ENCODE assay signal across 1 cellular context in the genomic region with DNA sequence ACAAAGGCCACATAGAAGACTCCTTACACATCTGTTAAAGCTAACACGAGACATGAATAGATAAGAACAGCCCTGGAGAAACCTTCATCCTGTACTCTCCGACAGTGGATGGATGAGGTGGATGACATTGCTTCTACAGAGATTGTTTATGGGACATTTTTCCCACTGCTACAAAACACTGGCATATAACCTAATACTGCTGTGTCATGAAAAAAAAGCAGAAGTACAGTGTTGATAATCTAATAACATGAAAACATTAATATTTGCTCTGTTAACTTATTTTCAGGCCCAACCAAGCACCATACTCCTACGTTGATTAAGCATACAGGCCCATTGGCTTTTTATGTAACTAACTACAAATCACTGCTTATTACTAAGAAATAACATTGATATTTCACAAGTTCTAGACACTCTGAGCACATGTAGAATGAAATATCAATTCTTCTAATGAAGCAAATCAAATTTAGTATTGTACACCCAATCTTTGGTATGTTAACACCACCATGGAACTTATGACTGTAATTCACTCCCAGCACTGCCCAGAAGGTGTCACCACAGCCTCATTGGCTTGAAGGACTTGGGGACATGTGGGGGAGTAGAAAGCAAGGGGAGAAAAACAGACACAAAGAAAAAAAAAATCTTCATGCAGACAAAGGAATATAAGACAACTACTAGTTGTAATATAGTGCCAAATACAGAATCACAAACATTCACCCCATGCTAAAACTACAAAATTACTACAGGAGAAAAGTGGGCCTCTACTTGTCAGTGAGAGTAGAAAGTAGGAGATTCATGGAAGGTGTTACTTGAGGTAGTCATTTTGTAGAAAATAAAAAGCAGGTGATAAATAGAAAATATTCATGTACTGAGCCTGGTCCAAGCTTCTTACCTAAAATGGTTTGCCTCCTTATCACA.
TF ChIP-seq lines count a peak whose summit lies in the region.

No MANE protein-coding gene starts in this region.

TF ChIP-seq in K562, 482 proteins besides CTCF, POLR2A, EP300 and RAD21 (continued from another document):
- TF ChIP-seq, protein P1, sequence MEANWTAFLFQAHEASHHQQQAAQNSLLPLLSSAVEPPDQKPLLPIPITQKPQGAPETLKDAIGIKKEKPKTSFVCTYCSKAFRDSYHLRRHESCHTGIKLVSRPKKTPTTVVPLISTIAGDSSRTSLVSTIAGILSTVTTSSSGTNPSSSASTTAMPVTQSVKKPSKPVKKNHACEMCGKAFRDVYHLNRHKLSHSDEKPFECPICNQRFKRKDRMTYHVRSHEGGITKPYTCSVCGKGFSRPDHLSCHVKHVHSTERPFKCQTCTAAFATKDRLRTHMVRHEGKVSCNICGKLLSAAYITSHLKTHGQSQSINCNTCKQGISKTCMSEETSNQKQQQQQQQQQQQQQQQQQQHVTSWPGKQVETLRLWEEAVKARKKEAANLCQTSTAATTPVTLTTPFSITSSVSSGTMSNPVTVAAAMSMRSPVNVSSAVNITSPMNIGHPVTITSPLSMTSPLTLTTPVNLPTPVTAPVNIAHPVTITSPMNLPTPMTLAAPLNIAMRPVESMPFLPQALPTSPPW (CRISPR knock-in tag; IDR thresholded peaks at IDR 0.05), result peak; percentile 27; the same call in 1 of the 2 replicates
- TF ChIP-seq, protein P2, sequence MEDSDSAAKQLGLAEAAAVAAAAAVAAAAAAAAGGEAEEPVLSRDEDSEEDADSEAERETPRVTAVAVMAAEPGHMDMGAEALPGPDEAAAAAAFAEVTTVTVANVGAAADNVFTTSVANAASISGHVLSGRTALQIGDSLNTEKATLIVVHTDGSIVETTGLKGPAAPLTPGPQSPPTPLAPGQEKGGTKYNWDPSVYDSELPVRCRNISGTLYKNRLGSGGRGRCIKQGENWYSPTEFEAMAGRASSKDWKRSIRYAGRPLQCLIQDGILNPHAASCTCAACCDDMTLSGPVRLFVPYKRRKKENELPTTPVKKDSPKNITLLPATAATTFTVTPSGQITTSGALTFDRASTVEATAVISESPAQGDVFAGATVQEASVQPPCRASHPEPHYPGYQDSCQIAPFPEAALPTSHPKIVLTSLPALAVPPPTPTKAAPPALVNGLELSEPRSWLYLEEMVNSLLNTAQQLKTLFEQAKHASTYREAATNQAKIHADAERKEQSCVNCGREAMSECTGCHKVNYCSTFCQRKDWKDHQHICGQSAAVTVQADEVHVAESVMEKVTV (CRISPR knock-in tag; IDR thresholded peaks at IDR 0.05), result peak; percentile 80
- TF ChIP-seq MAFK (IDR thresholded peaks at IDR 0.05; ENCODE audit: low read length) (peak; percentile 51; the same call in 1 of the 2 replicates), MAFG (tag; conservative IDR thresholded peaks at IDR 0.05) (peak; percentile 41; the same call in 1 of the 2 replicates), ZNF384 (IDR thresholded peaks at IDR 0.05; ENCODE audit: low read depth, low read length) (peak; percentile 68), TBP (optimal IDR thresholded peaks at IDR 0.05; ENCODE audit: low read depth, low read length) (no peak), DIDO1 (tag; IDR thresholded peaks at IDR 0.05; ENCODE audit: low read depth) (no peak), RCOR1 (IDR thresholded peaks at IDR 0.05; ENCODE audit: borderline replicate concordance in 1 of 2, low read depth in 2 of 2, low read length in 2 of 2) (no peak), CREM (IDR thresholded peaks at IDR 0.05; ENCODE audit: low read depth) (0 out of 2 replicates have a peak, but pooled peaks have one; percentile 10), HMGN3 (IDR thresholded peaks at IDR 0.05; ENCODE audit: borderline replicate concordance, extremely low read depth, insufficient read length, low read depth, low read length) (no peak), ZNF316 (IDR thresholded peaks at IDR 0.05) (peak; percentile 74), EGR1 (conservative IDR thresholded peaks at IDR 0.05) (0 out of 2 replicates have a peak, but pooled peaks have one; percentile 48), BRD4 (IDR thresholded peaks at IDR 0.05) (no peak), SMC3 (conservative IDR thresholded peaks at IDR 0.05; ENCODE audit: insufficient read depth, low read depth, low read length) (peak; percentile 78), ARID2 (IDR thresholded peaks at IDR 0.05) (peak; percentile 66; the same call in 1 of the 2 replicates), MAFF (IDR thresholded peaks at IDR 0.05; ENCODE audit: low read length) (peak; percentile 53; the same call in 1 of the 2 replicates), ILK (tag; IDR thresholded peaks at IDR 0.05; ENCODE audit: borderline replicate concordance, low read depth) (no peak), CC2D1A (IDR thresholded peaks at IDR 0.05) (0 out of 2 replicates have a peak, but pooled peaks have one; percentile 53), SLC30A9 (CRISPR knock-in tag; IDR thresholded peaks at IDR 0.05) (no peak), KLF16 (IDR thresholded peaks at IDR 0.05) (peak; percentile 72; the same call in 1 of the 2 replicates)
- TF ChIP-seq, protein P3, sequence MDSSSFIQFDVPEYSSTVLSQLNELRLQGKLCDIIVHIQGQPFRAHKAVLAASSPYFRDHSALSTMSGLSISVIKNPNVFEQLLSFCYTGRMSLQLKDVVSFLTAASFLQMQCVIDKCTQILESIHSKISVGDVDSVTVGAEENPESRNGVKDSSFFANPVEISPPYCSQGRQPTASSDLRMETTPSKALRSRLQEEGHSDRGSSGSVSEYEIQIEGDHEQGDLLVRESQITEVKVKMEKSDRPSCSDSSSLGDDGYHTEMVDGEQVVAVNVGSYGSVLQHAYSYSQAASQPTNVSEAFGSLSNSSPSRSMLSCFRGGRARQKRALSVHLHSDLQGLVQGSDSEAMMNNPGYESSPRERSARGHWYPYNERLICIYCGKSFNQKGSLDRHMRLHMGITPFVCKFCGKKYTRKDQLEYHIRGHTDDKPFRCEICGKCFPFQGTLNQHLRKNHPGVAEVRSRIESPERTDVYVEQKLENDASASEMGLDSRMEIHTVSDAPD (CRISPR knock-in tag; IDR thresholded peaks at IDR 0.05), result no peak
- TF ChIP-seq, protein P4, sequence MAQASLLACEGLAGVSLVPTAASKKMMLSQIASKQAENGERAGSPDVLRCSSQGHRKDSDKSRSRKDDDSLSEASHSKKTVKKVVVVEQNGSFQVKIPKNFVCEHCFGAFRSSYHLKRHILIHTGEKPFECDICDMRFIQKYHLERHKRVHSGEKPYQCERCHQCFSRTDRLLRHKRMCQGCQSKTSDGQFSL (CRISPR knock-in tag; IDR thresholded peaks at IDR 0.05), result 0 out of 2 replicates have a peak, but pooled peaks have one; percentile 39
- TF ChIP-seq, protein P4 (tag; IDR thresholded peaks at IDR 0.05), result peak in 1 of 2 experiments; percentile 41; a peak in 1 of 4 replicates
- TF ChIP-seq, protein P5, sequence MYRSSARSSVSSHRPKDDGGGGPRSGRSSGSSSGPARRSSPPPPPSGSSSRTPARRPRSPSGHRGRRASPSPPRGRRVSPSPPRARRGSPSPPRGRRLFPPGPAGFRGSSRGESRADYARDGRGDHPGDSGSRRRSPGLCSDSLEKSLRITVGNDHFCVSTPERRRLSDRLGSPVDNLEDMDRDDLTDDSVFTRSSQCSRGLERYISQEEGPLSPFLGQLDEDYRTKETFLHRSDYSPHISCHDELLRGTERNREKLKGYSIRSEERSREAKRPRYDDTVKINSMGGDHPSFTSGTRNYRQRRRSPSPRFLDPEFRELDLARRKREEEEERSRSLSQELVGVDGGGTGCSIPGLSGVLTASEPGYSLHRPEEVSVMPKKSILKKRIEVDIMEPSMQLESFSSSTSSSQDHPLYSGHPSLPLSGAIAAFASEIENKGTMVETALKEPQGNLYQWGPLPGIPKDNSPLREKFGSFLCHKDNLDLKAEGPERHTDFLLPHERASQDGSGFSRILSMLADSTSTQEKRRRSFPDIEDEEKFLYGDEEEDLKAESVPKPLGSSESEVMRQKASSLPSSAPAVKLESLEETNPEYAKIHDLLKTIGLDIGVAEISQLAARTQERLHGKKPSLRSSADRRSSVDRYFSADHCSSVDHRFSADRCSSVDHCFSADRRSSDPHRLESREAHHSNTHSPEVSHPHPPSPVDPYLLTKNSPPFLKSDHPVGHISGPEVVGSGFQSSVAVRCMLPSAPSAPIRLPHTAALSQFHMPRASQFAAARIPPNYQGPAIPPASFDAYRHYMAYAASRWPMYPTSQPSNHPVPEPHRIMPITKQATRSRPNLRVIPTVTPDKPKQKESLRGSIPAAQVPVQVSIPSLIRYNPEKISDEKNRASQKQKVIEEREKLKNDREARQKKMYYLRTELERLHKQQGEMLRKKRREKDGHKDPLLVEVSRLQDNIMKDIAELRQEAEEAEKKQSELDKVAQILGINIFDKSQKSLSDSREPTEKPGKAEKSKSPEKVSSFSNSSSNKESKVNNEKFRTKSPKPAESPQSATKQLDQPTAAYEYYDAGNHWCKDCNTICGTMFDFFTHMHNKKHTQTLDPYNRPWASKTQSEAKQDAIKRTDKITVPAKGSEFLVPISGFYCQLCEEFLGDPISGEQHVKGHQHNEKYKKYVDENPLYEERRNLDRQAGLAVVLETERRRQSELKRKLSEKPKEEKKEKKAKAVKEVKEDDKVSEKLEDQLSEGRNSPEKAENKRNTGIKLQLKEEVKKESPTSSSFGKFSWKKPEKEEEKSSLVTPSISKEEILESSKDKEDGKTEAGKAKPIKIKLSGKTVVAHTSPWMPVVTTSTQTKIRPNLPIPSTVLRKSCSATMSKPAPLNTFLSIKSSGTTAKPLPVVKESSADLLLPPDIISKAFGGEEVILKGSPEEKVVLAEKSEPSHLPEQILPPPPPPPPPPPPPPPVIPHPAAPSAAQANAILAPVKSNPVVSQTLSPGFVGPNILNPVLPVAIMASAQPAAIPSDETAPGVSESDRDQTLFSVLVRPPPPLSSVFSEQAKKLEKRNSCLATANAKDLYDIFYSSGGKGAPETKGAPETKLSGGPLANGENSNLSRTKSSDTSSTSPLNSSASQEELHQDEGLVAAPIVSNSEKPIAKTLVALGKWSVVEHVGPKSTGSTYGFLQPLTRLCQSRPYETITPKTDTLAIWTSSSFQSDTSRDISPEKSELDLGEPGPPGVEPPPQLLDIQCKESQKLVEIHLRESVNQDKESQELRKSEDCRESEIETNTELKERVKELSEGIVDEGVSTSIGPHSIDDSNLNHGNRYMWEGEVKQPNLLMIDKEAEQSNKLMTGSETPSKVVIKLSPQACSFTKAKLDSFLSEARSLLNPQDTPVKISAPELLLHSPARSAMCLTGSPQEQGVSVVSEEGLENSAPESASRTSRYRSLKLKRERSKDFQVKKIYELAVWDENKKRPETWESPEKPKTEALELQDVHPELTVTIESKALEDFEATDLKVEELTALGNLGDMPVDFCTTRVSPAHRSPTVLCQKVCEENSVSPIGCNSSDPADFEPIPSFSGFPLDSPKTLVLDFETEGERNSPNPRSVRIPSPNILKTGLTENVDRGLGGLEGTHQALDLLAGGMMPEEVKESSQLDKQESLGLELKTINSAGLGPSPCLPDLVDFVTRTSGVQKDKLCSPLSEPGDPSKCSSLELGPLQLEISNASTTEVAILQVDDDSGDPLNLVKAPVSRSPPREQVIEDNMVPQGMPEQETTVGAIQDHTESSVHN (IDR thresholded peaks at IDR 0.05; ENCODE audit: borderline replicate concordance in 1 of 2, low read depth in 1 of 2), result no peak
- TF ChIP-seq, protein P6, sequence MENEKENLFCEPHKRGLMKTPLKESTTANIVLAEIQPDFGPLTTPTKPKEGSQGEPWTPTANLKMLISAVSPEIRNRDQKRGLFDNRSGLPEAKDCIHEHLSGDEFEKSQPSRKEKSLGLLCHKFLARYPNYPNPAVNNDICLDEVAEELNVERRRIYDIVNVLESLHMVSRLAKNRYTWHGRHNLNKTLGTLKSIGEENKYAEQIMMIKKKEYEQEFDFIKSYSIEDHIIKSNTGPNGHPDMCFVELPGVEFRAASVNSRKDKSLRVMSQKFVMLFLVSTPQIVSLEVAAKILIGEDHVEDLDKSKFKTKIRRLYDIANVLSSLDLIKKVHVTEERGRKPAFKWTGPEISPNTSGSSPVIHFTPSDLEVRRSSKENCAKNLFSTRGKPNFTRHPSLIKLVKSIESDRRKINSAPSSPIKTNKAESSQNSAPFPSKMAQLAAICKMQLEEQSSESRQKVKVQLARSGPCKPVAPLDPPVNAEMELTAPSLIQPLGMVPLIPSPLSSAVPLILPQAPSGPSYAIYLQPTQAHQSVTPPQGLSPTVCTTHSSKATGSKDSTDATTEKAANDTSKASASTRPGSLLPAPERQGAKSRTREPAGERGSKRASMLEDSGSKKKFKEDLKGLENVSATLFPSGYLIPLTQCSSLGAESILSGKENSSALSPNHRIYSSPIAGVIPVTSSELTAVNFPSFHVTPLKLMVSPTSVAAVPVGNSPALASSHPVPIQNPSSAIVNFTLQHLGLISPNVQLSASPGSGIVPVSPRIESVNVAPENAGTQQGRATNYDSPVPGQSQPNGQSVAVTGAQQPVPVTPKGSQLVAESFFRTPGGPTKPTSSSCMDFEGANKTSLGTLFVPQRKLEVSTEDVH (IDR thresholded peaks at IDR 0.05; ENCODE audit: low read depth, partially characterized antibody), result peak; percentile 28
- TF ChIP-seq, protein P7, sequence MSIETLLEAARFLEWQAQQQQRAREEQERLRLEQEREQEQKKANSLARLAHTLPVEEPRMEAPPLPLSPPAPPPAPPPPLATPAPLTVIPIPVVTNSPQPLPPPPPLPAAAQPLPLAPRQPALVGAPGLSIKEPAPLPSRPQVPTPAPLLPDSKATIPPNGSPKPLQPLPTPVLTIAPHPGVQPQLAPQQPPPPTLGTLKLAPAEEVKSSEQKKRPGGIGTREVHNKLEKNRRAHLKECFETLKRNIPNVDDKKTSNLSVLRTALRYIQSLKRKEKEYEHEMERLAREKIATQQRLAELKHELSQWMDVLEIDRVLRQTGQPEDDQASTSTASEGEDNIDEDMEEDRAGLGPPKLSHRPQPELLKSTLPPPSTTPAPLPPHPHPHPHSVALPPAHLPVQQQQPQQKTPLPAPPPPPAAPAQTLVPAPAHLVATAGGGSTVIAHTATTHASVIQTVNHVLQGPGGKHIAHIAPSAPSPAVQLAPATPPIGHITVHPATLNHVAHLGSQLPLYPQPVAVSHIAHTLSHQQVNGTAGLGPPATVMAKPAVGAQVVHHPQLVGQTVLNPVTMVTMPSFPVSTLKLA (conservative IDR thresholded peaks at IDR 0.05), result 0 out of 4 replicates have a peak, but pooled peaks of 1 of the 2 experiments have one; percentile 19
- TF ChIP-seq, protein P8, sequence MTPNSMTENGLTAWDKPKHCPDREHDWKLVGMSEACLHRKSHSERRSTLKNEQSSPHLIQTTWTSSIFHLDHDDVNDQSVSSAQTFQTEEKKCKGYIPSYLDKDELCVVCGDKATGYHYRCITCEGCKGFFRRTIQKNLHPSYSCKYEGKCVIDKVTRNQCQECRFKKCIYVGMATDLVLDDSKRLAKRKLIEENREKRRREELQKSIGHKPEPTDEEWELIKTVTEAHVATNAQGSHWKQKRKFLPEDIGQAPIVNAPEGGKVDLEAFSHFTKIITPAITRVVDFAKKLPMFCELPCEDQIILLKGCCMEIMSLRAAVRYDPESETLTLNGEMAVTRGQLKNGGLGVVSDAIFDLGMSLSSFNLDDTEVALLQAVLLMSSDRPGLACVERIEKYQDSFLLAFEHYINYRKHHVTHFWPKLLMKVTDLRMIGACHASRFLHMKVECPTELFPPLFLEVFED (CRISPR knock-in tag; conservative IDR thresholded peaks at IDR 0.05), result 0 out of 2 replicates have a peak, but pooled peaks have one; percentile 19
TF ChIP-seq in K562: peak in this region for 18.
